Comparison of ENCODE assay signal across 1 cellular context in the genomic region with DNA sequence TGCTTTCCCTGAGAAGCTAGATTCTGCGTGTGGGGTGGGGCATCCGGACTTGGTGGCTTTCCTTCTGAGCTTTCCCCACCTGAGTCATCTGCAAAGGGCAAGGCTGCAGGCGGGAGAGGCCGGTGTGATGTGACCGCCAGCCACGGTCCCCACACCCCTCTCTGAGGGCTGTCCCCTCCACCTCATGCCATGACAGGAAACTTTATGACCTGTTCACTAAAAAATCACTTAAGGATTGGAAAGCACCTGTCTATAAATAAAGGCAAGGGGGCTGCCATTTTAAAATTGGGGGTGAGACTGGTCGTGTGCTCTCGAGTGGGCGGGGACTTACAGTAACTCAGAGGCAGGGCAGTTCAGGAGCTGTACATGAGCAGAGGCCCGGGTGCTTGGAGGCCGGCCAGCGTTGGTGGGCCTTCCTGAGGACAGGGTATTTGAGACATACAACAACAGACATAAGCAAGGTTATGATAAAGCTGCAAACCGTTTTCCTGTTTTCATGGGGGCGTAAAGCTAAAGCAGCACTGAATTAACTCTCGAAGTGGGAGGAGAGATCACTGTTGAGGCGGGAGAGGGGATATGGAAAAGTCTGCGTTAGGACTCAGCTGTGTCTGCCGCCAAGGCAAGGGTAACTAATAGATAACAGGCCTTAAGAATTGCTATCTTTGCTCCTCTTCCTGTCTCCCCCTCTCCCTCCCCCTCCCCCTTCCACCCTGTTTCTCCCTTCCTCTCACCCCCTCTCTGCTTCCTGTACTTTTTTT.
TF ChIP-seq lines count a peak whose summit lies in the region.

No MANE protein-coding gene starts in this region.

TF ChIP-seq in K562, 482 proteins besides CTCF, POLR2A, EP300 and RAD21 (continues in another document):
- no peak; the same call in none of the 2 replicates for TF ChIP-seq BCOR (IDR thresholded peaks at IDR 0.05)
- no peak for TF ChIP-seq TGIF2 (CRISPR knock-in tag; IDR thresholded peaks at IDR 0.05)
- no peak for TF ChIP-seq TCF7L2 (IDR thresholded peaks at IDR 0.05; ENCODE audit: low read depth, low read length)
- TF ChIP-seq NFRKB (IDR thresholded peaks at IDR 0.05; ENCODE audit: low read depth): peak; percentile 76
- TF ChIP-seq, protein P1, sequence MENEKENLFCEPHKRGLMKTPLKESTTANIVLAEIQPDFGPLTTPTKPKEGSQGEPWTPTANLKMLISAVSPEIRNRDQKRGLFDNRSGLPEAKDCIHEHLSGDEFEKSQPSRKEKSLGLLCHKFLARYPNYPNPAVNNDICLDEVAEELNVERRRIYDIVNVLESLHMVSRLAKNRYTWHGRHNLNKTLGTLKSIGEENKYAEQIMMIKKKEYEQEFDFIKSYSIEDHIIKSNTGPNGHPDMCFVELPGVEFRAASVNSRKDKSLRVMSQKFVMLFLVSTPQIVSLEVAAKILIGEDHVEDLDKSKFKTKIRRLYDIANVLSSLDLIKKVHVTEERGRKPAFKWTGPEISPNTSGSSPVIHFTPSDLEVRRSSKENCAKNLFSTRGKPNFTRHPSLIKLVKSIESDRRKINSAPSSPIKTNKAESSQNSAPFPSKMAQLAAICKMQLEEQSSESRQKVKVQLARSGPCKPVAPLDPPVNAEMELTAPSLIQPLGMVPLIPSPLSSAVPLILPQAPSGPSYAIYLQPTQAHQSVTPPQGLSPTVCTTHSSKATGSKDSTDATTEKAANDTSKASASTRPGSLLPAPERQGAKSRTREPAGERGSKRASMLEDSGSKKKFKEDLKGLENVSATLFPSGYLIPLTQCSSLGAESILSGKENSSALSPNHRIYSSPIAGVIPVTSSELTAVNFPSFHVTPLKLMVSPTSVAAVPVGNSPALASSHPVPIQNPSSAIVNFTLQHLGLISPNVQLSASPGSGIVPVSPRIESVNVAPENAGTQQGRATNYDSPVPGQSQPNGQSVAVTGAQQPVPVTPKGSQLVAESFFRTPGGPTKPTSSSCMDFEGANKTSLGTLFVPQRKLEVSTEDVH (IDR thresholded peaks at IDR 0.05; ENCODE audit: low read depth, partially characterized antibody): peak; percentile 70
- no peak for TF ChIP-seq SIN3B (IDR thresholded peaks at IDR 0.05; ENCODE audit: low read depth)
- peak; percentile 90 for TF ChIP-seq SMARCA4 (IDR thresholded peaks at IDR 0.05)
- no peak for TF ChIP-seq CCAR2 (IDR thresholded peaks at IDR 0.05; ENCODE audit: low read depth, low read length)
- TF ChIP-seq CEBPB (tag; IDR thresholded peaks at IDR 0.05): no peak
- TF ChIP-seq CREB1 (IDR thresholded peaks at IDR 0.05): no peak
- TF ChIP-seq CREB1 (CRISPR knock-in tag; IDR thresholded peaks at IDR 0.05): no peak
- peak; percentile 98 for TF ChIP-seq DACH1 (IDR thresholded peaks at IDR 0.05; ENCODE audit: partially characterized antibody)
- TF ChIP-seq, protein P2, sequence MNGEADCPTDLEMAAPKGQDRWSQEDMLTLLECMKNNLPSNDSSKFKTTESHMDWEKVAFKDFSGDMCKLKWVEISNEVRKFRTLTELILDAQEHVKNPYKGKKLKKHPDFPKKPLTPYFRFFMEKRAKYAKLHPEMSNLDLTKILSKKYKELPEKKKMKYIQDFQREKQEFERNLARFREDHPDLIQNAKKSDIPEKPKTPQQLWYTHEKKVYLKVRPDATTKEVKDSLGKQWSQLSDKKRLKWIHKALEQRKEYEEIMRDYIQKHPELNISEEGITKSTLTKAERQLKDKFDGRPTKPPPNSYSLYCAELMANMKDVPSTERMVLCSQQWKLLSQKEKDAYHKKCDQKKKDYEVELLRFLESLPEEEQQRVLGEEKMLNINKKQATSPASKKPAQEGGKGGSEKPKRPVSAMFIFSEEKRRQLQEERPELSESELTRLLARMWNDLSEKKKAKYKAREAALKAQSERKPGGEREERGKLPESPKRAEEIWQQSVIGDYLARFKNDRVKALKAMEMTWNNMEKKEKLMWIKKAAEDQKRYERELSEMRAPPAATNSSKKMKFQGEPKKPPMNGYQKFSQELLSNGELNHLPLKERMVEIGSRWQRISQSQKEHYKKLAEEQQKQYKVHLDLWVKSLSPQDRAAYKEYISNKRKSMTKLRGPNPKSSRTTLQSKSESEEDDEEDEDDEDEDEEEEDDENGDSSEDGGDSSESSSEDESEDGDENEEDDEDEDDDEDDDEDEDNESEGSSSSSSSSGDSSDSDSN (IDR thresholded peaks at IDR 0.05; ENCODE audit: borderline replicate concordance in 1 of 2, low read depth in 2 of 2, low read length in 2 of 2): peak in 1 of 2 experiments; percentile 74; a peak in 2 of 4 replicates
- no peak for TF ChIP-seq ZNF165 (CRISPR knock-in tag; IDR thresholded peaks at IDR 0.05; ENCODE audit: borderline replicate concordance)
- TF ChIP-seq, protein P3, sequence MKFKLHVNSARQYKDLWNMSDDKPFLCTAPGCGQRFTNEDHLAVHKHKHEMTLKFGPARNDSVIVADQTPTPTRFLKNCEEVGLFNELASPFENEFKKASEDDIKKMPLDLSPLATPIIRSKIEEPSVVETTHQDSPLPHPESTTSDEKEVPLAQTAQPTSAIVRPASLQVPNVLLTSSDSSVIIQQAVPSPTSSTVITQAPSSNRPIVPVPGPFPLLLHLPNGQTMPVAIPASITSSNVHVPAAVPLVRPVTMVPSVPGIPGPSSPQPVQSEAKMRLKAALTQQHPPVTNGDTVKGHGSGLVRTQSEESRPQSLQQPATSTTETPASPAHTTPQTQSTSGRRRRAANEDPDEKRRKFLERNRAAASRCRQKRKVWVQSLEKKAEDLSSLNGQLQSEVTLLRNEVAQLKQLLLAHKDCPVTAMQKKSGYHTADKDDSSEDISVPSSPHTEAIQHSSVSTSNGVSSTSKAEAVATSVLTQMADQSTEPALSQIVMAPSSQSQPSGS (CRISPR knock-in tag; IDR thresholded peaks at IDR 0.05): no peak
- TF ChIP-seq SP1 (CRISPR knock-in tag; IDR thresholded peaks at IDR 0.05): peak; percentile 71
- TF ChIP-seq PHF21A (IDR thresholded peaks at IDR 0.05; ENCODE audit: borderline replicate concordance, low read depth): peak; percentile 7; the same call in 1 of the 2 replicates
- TF ChIP-seq, protein P4, sequence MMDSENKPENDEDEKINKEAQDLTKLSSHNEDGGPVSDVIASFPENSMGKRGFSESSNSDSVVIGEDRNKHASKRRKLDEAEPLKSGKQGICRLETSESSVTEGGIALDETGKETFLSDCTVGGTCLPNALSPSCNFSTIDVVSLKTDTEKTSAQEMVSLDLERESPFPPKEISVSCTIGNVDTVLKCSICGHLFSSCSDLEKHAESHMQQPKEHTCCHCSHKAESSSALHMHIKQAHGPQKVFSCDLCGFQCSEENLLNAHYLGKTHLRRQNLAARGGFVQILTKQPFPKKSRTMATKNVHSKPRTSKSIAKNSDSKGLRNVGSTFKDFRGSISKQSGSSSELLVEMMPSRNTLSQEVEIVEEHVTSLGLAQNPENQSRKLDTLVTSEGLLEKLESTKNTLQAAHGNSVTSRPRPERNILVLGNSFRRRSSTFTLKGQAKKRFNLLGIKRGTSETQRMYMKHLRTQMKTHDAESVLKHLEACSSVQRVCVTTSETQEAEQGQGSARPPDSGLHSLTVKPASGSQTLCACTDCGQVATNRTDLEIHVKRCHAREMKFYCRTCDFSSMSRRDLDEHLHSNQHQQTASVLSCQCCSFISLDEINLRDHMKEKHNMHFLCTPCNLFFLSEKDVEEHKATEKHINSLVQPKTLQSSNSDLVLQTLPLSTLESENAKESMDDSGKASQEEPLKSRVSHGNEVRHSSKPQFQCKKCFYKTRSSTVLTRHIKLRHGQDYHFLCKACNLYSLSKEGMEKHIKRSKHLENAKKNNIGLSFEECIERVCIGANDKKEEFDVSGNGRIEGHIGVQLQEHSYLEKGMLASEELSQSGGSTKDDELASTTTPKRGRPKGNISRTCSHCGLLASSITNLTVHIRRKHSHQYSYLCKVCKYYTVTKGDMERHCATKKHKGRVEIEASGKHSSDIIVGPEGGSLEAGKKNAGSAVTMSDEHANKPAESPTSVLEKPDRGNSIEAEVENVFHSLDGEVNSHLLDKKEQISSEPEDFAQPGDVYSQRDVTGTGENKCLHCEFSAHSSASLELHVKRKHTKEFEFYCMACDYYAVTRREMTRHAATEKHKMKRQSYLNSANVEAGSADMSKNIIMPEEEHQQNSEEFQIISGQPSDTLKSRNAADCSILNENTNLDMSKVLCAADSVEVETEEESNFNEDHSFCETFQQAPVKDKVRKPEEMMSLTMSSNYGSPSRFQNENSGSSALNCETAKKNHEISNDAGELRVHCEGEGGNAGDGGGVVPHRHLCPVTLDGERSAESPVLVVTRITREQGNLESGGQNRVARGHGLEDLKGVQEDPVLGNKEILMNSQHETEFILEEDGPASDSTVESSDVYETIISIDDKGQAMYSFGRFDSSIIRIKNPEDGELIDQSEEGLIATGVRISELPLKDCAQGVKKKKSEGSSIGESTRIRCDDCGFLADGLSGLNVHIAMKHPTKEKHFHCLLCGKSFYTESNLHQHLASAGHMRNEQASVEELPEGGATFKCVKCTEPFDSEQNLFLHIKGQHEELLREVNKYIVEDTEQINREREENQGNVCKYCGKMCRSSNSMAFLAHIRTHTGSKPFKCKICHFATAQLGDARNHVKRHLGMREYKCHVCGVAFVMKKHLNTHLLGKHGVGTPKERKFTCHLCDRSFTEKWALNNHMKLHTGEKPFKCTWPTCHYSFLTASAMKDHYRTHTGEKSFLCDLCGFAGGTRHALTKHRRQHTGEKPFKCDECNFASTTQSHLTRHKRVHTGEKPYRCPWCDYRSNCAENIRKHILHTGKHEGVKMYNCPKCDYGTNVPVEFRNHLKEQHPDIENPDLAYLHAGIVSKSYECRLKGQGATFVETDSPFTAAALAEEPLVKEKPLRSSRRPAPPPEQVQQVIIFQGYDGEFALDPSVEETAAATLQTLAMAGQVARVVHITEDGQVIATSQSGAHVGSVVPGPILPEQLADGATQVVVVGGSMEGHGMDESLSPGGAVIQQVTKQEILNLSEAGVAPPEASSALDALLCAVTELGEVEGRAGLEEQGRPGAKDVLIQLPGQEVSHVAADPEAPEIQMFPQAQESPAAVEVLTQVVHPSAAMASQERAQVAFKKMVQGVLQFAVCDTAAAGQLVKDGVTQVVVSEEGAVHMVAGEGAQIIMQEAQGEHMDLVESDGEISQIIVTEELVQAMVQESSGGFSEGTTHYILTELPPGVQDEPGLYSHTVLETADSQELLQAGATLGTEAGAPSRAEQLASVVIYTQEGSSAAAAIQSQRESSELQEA (IDR thresholded peaks at IDR 0.05; ENCODE audit: low read depth): peak; percentile 48; the same call in 1 of the 2 replicates
- peak; percentile 67 for TF ChIP-seq PHF8 (IDR thresholded peaks at IDR 0.05; ENCODE audit: borderline replicate concordance, low read length)
- TF ChIP-seq SREBF1 (IDR thresholded peaks at IDR 0.05; ENCODE audit: borderline replicate concordance, low read depth, low read length): no peak
- TF ChIP-seq, protein P5, sequence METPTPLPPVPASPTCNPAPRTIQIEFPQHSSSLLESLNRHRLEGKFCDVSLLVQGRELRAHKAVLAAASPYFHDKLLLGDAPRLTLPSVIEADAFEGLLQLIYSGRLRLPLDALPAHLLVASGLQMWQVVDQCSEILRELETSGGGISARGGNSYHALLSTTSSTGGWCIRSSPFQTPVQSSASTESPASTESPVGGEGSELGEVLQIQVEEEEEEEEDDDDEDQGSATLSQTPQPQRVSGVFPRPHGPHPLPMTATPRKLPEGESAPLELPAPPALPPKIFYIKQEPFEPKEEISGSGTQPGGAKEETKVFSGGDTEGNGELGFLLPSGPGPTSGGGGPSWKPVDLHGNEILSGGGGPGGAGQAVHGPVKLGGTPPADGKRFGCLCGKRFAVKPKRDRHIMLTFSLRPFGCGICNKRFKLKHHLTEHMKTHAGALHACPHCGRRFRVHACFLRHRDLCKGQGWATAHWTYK (CRISPR knock-in tag; IDR thresholded peaks at IDR 0.05): peak; percentile 26; the same call in 1 of the 2 replicates
- TF ChIP-seq NFATC3 (IDR thresholded peaks at IDR 0.05): peak; percentile 60; the same call in 1 of the 2 replicates
- peak; percentile 68 for TF ChIP-seq PML (IDR thresholded peaks at IDR 0.05; ENCODE audit: low read length)
- TF ChIP-seq, protein P6, sequence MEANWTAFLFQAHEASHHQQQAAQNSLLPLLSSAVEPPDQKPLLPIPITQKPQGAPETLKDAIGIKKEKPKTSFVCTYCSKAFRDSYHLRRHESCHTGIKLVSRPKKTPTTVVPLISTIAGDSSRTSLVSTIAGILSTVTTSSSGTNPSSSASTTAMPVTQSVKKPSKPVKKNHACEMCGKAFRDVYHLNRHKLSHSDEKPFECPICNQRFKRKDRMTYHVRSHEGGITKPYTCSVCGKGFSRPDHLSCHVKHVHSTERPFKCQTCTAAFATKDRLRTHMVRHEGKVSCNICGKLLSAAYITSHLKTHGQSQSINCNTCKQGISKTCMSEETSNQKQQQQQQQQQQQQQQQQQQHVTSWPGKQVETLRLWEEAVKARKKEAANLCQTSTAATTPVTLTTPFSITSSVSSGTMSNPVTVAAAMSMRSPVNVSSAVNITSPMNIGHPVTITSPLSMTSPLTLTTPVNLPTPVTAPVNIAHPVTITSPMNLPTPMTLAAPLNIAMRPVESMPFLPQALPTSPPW (CRISPR knock-in tag; IDR thresholded peaks at IDR 0.05): peak; percentile 95
- TF ChIP-seq DDX20 (tag; IDR thresholded peaks at IDR 0.05; ENCODE audit: low read depth): no peak
- peak; percentile 93 for TF ChIP-seq ZNF444 (CRISPR knock-in tag; IDR thresholded peaks at IDR 0.05)
- no peak for TF ChIP-seq KLF10 (CRISPR knock-in tag; IDR thresholded peaks at IDR 0.05)
- TF ChIP-seq, protein P7, sequence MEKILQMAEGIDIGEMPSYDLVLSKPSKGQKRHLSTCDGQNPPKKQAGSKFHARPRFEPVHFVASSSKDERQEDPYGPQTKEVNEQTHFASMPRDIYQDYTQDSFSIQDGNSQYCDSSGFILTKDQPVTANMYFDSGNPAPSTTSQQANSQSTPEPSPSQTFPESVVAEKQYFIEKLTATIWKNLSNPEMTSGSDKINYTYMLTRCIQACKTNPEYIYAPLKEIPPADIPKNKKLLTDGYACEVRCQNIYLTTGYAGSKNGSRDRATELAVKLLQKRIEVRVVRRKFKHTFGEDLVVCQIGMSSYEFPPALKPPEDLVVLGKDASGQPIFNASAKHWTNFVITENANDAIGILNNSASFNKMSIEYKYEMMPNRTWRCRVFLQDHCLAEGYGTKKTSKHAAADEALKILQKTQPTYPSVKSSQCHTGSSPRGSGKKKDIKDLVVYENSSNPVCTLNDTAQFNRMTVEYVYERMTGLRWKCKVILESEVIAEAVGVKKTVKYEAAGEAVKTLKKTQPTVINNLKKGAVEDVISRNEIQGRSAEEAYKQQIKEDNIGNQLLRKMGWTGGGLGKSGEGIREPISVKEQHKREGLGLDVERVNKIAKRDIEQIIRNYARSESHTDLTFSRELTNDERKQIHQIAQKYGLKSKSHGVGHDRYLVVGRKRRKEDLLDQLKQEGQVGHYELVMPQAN (IDR thresholded peaks at IDR 0.05; ENCODE audit: borderline replicate concordance): no peak
- TF ChIP-seq, protein P8, sequence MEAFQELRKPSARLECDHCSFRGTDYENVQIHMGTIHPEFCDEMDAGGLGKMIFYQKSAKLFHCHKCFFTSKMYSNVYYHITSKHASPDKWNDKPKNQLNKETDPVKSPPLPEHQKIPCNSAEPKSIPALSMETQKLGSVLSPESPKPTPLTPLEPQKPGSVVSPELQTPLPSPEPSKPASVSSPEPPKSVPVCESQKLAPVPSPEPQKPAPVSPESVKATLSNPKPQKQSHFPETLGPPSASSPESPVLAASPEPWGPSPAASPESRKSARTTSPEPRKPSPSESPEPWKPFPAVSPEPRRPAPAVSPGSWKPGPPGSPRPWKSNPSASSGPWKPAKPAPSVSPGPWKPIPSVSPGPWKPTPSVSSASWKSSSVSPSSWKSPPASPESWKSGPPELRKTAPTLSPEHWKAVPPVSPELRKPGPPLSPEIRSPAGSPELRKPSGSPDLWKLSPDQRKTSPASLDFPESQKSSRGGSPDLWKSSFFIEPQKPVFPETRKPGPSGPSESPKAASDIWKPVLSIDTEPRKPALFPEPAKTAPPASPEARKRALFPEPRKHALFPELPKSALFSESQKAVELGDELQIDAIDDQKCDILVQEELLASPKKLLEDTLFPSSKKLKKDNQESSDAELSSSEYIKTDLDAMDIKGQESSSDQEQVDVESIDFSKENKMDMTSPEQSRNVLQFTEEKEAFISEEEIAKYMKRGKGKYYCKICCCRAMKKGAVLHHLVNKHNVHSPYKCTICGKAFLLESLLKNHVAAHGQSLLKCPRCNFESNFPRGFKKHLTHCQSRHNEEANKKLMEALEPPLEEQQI (IDR thresholded peaks at IDR 0.05): no peak
